Comparison of ENCODE assay signal across 1 cellular context in genomic region chr20:38985603-38986170, GRCh38.
A peak's percentile ranks its signal among the peaks of the same experiment; 100 is the strongest.
TF ChIP-seq lines count a peak whose summit lies in the region.

No MANE protein-coding gene starts in this region.

TF ChIP-seq in HepG2, 621 proteins besides CTCF, POLR2A, EP300 and RAD21 (continued from another document):
- TF ChIP-seq ZNF609 (CRISPR knock-in tag; IDR thresholded peaks at IDR 0.05; ENCODE audit: borderline replicate concordance) = peak; percentile 31; the same call in 1 of the 2 replicates
- no peak for TF ChIP-seq GRHL1 (CRISPR knock-in tag; conservative IDR thresholded peaks at IDR 0.05)
- no peak for TF ChIP-seq ZNF720 (CRISPR knock-in tag; IDR thresholded peaks at IDR 0.05)
- no peak for TF ChIP-seq HNRNPL (IDR thresholded peaks at IDR 0.05; ENCODE audit: low read depth, low read length)
- TF ChIP-seq AKAP8 (CRISPR knock-in tag; IDR thresholded peaks at IDR 0.05) = no peak
- no peak; the same call in 1 of the 2 replicates for TF ChIP-seq ZNF12 (CRISPR knock-in tag; IDR thresholded peaks at IDR 0.05)
- TF ChIP-seq NFIB (CRISPR knock-in tag; IDR thresholded peaks at IDR 0.05; ENCODE audit: borderline replicate concordance) = no peak
- TF ChIP-seq RXRB (CRISPR knock-in tag; IDR thresholded peaks at IDR 0.05; ENCODE audit: borderline replicate concordance) = peak; percentile 47; the same call in 1 of the 2 replicates
- TF ChIP-seq FOXC1 (CRISPR knock-in tag; IDR thresholded peaks at IDR 0.05; ENCODE audit: borderline replicate concordance) = no peak
